ENCODE assay signal across 1 cellular context in genomic region chr6:11535801-11536230, GRCh38.
TF ChIP-seq lines count a peak whose summit lies in the region.

No MANE protein-coding gene starts in this region.

TF ChIP-seq in HepG2, 621 proteins besides CTCF, POLR2A, EP300 and RAD21 (continued from another document and continues in another):
- TF ChIP-seq, protein P1, sequence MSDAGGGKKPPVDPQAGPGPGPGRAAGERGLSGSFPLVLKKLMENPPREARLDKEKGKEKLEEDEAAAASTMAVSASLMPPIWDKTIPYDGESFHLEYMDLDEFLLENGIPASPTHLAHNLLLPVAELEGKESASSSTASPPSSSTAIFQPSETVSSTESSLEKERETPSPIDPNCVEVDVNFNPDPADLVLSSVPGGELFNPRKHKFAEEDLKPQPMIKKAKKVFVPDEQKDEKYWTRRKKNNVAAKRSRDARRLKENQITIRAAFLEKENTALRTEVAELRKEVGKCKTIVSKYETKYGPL (CRISPR knock-in tag; IDR thresholded peaks at IDR 0.05): no peak
- TF ChIP-seq, protein P2, sequence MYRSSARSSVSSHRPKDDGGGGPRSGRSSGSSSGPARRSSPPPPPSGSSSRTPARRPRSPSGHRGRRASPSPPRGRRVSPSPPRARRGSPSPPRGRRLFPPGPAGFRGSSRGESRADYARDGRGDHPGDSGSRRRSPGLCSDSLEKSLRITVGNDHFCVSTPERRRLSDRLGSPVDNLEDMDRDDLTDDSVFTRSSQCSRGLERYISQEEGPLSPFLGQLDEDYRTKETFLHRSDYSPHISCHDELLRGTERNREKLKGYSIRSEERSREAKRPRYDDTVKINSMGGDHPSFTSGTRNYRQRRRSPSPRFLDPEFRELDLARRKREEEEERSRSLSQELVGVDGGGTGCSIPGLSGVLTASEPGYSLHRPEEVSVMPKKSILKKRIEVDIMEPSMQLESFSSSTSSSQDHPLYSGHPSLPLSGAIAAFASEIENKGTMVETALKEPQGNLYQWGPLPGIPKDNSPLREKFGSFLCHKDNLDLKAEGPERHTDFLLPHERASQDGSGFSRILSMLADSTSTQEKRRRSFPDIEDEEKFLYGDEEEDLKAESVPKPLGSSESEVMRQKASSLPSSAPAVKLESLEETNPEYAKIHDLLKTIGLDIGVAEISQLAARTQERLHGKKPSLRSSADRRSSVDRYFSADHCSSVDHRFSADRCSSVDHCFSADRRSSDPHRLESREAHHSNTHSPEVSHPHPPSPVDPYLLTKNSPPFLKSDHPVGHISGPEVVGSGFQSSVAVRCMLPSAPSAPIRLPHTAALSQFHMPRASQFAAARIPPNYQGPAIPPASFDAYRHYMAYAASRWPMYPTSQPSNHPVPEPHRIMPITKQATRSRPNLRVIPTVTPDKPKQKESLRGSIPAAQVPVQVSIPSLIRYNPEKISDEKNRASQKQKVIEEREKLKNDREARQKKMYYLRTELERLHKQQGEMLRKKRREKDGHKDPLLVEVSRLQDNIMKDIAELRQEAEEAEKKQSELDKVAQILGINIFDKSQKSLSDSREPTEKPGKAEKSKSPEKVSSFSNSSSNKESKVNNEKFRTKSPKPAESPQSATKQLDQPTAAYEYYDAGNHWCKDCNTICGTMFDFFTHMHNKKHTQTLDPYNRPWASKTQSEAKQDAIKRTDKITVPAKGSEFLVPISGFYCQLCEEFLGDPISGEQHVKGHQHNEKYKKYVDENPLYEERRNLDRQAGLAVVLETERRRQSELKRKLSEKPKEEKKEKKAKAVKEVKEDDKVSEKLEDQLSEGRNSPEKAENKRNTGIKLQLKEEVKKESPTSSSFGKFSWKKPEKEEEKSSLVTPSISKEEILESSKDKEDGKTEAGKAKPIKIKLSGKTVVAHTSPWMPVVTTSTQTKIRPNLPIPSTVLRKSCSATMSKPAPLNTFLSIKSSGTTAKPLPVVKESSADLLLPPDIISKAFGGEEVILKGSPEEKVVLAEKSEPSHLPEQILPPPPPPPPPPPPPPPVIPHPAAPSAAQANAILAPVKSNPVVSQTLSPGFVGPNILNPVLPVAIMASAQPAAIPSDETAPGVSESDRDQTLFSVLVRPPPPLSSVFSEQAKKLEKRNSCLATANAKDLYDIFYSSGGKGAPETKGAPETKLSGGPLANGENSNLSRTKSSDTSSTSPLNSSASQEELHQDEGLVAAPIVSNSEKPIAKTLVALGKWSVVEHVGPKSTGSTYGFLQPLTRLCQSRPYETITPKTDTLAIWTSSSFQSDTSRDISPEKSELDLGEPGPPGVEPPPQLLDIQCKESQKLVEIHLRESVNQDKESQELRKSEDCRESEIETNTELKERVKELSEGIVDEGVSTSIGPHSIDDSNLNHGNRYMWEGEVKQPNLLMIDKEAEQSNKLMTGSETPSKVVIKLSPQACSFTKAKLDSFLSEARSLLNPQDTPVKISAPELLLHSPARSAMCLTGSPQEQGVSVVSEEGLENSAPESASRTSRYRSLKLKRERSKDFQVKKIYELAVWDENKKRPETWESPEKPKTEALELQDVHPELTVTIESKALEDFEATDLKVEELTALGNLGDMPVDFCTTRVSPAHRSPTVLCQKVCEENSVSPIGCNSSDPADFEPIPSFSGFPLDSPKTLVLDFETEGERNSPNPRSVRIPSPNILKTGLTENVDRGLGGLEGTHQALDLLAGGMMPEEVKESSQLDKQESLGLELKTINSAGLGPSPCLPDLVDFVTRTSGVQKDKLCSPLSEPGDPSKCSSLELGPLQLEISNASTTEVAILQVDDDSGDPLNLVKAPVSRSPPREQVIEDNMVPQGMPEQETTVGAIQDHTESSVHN (CRISPR knock-in tag; IDR thresholded peaks at IDR 0.05): no peak
- TF ChIP-seq TCF12 (IDR thresholded peaks at IDR 0.05) (no peak), TCF12 (CRISPR knock-in tag; IDR thresholded peaks at IDR 0.05) (no peak), SMARCC2 (IDR thresholded peaks at IDR 0.05) (0 out of 2 replicates have a peak, but pooled peaks have one; percentile 53), RXRA (CRISPR knock-in tag; IDR thresholded peaks at IDR 0.05) (no peak), GATAD1 (CRISPR knock-in tag; IDR thresholded peaks at IDR 0.05) (0 out of 2 replicates have a peak, but pooled peaks have one; percentile 26), AGO1 (IDR thresholded peaks at IDR 0.05; ENCODE audit: low read depth, low read length, poor library complexity, severe bottlenecking) (no peak), ZNF546 (CRISPR knock-in tag; conservative IDR thresholded peaks at IDR 0.05) (no peak), ADNP (CRISPR knock-in tag; IDR thresholded peaks at IDR 0.05) (no peak), ELF3 (CRISPR knock-in tag; IDR thresholded peaks at IDR 0.05) (no peak), FOSL2 (CRISPR knock-in tag; IDR thresholded peaks at IDR 0.05) (peak; percentile 93), ZKSCAN8 (CRISPR knock-in tag; IDR thresholded peaks at IDR 0.05; ENCODE audit: borderline replicate concordance) (0 out of 2 replicates have a peak, but pooled peaks have one; percentile 58), ONECUT2 (CRISPR knock-in tag; IDR thresholded peaks at IDR 0.05) (no peak), ZSCAN12 (CRISPR knock-in tag; IDR thresholded peaks at IDR 0.05) (no peak), BRCA1 (CRISPR knock-in tag; IDR thresholded peaks at IDR 0.05) (no peak), JUND (CRISPR knock-in tag; IDR thresholded peaks at IDR 0.05) (peak; percentile 87), TMF1 (CRISPR knock-in tag; IDR thresholded peaks at IDR 0.05; ENCODE audit: low read depth) (no peak), AKAP8 (CRISPR knock-in tag; IDR thresholded peaks at IDR 0.05) (no peak), ZBTB21 (CRISPR knock-in tag; IDR thresholded peaks at IDR 0.05) (no peak), ZNF883 (CRISPR knock-in tag; IDR thresholded peaks at IDR 0.05; ENCODE audit: not compliant biosample characterization) (no peak), ZNF3 (CRISPR knock-in tag; IDR thresholded peaks at IDR 0.05) (peak; percentile 94), ZKSCAN5 (CRISPR knock-in tag; IDR thresholded peaks at IDR 0.05) (no peak), CENPX (CRISPR knock-in tag; IDR thresholded peaks at IDR 0.05) (no peak), ZNF430 (CRISPR knock-in tag; IDR thresholded peaks at IDR 0.05) (no peak), TAF1 (CRISPR knock-in tag; IDR thresholded peaks at IDR 0.05) (no peak), DDIT3 (CRISPR knock-in tag; IDR thresholded peaks at IDR 0.05) (no peak), KDM4B (CRISPR knock-in tag; IDR thresholded peaks at IDR 0.05) (no peak), ATAD3A (CRISPR knock-in tag; IDR thresholded peaks at IDR 0.05) (no peak), MEIS1 (CRISPR knock-in tag; IDR thresholded peaks at IDR 0.05; ENCODE audit: borderline replicate concordance) (no peak), GABPA (IDR thresholded peaks at IDR 0.05; ENCODE audit: low read depth, low read length) (no peak), GABPA (CRISPR knock-in tag; IDR thresholded peaks at IDR 0.05; ENCODE audit: low read depth) (no peak), TOE1 (CRISPR knock-in tag; IDR thresholded peaks at IDR 0.05) (no peak), KLF16 (CRISPR knock-in tag; IDR thresholded peaks at IDR 0.05) (peak in 1 of 2 experiments; percentile 63; a peak in 1 of 4 replicates), ZSCAN9 (CRISPR knock-in tag; IDR thresholded peaks at IDR 0.05; ENCODE audit: borderline replicate concordance) (peak; percentile 88), ZNF12 (CRISPR knock-in tag; IDR thresholded peaks at IDR 0.05) (0 out of 2 replicates have a peak, but pooled peaks have one; percentile 50), ZNF33A (CRISPR knock-in tag; IDR thresholded peaks at IDR 0.05; ENCODE audit: borderline replicate concordance) (no peak), FOXC1 (CRISPR knock-in tag; IDR thresholded peaks at IDR 0.05; ENCODE audit: borderline replicate concordance) (no peak), MXD1 (CRISPR knock-in tag; IDR thresholded peaks at IDR 0.05) (no peak), RERE (CRISPR knock-in tag; IDR thresholded peaks at IDR 0.05; ENCODE audit: low read depth) (no peak), ISX (CRISPR knock-in tag; conservative IDR thresholded peaks at IDR 0.05) (no peak), ARNTL (CRISPR knock-in tag; IDR thresholded peaks at IDR 0.05) (no peak)
- TF ChIP-seq, protein P3, sequence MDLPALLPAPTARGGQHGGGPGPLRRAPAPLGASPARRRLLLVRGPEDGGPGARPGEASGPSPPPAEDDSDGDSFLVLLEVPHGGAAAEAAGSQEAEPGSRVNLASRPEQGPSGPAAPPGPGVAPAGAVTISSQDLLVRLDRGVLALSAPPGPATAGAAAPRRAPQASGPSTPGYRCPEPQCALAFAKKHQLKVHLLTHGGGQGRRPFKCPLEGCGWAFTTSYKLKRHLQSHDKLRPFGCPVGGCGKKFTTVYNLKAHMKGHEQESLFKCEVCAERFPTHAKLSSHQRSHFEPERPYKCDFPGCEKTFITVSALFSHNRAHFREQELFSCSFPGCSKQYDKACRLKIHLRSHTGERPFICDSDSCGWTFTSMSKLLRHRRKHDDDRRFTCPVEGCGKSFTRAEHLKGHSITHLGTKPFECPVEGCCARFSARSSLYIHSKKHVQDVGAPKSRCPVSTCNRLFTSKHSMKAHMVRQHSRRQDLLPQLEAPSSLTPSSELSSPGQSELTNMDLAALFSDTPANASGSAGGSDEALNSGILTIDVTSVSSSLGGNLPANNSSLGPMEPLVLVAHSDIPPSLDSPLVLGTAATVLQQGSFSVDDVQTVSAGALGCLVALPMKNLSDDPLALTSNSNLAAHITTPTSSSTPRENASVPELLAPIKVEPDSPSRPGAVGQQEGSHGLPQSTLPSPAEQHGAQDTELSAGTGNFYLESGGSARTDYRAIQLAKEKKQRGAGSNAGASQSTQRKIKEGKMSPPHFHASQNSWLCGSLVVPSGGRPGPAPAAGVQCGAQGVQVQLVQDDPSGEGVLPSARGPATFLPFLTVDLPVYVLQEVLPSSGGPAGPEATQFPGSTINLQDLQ (CRISPR knock-in tag; IDR thresholded peaks at IDR 0.05): no peak
- TF ChIP-seq, protein P4, sequence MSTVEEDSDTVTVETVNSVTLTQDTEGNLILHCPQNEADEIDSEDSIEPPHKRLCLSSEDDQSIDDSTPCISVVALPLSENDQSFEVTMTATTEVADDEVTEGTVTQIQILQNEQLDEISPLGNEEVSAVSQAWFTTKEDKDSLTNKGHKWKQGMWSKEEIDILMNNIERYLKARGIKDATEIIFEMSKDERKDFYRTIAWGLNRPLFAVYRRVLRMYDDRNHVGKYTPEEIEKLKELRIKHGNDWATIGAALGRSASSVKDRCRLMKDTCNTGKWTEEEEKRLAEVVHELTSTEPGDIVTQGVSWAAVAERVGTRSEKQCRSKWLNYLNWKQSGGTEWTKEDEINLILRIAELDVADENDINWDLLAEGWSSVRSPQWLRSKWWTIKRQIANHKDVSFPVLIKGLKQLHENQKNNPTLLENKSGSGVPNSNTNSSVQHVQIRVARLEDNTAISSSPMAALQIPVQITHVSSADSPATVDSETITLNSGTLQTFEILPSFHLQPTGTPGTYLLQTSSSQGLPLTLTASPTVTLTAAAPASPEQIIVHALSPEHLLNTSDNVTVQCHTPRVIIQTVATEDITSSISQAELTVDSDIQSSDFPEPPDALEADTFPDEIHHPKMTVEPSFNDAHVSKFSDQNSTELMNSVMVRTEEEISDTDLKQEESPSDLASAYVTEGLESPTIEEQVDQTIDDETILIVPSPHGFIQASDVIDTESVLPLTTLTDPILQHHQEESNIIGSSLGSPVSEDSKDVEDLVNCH (CRISPR knock-in tag; IDR thresholded peaks at IDR 0.05): no peak
- TF ChIP-seq, protein P5, sequence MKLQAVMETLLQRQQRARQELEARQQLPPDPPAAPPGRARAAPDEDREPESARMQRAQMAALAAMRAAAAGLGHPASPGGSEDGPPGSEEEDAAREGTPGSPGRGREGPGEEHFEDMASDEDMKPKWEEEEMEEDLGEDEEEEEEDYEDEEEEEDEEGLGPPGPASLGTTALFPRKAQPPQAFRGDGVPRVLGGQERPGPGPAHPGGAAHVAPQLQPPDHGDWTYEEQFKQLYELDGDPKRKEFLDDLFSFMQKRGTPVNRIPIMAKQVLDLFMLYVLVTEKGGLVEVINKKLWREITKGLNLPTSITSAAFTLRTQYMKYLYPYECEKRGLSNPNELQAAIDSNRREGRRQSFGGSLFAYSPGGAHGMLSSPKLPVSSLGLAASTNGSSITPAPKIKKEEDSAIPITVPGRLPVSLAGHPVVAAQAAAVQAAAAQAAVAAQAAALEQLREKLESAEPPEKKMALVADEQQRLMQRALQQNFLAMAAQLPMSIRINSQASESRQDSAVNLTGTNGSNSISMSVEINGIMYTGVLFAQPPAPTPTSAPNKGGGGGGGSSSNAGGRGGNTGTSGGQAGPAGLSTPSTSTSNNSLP (IDR thresholded peaks at IDR 0.05; ENCODE audit: low read depth, low read length): 0 out of 2 replicates have a peak, but pooled peaks have one; percentile 40
